In genomic region chr19:16184665-16185122, GRCh38 we compare ENCODE assay signal across 8 cellular contexts. TPM values are rescaled to one million over a fixed set of nuclear protein-coding genes. Genes with fewer than 3 reads are reported as not detected.
A peak's percentile ranks its signal among the peaks of the same experiment; 100 is the strongest.
DNase-seq lines count a peak whose midpoint lies in the region; ATAC-seq and TF ChIP-seq lines count a peak whose summit lies in the region.

No MANE protein-coding gene starts in this region.

- H3K36me3 ChIP-seq in ES-I3 (ENCODE audit: insufficient read depth, low read length) (peaks cover 6% of the 10 kb centered on the region), PC-3 (ENCODE audit: low read depth, low read length) (peaks cover 16% of the 10 kb centered on the region), trophoblast cell (ENCODE audit: control insufficient read depth in 1 of 2, insufficient read depth in 2 of 2, low read length in 2 of 2) (peaks cover 21% of the 10 kb centered on the region in 2 experiments)

- peak overlapping the region; percentile 21 for H2BK5ac ChIP-seq in trophoblast cell (ENCODE audit: low read depth, low read length, poor library complexity)

- H3K27me3 ChIP-seq in PC-3 (ENCODE audit: low read length) (no peaks in the 10 kb centered on the region), trophoblast cell (ENCODE audit: insufficient read depth, low read length) (no peaks in the 10 kb centered on the region)

- H3K4me1 ChIP-seq in ES-I3 (ENCODE audit: insufficient read depth, low read length): peaks cover 6% of the 10 kb centered on the region; the same call in 1 of the 2 replicates
- H3K4me1 ChIP-seq in PC-3 (ENCODE audit: insufficient read depth, low read length): peaks cover 17% of the 10 kb centered on the region
- peaks cover 3 to 7% of the 10 kb centered on the region in 2 experiments for H3K4me1 ChIP-seq in trophoblast cell (ENCODE audit: control insufficient read depth in 1 of 2, insufficient read depth in 2 of 2, low read length in 2 of 2)

- no peaks in the 10 kb centered on the region for H4K20me1 ChIP-seq in PC-3 (ENCODE audit: low read length)

- POLR2A ChIA-PET in PC-3 (lab: Charles Lee; ENCODE audit: unreplicated experiment): interaction anchor here (0.6 to 1.2 kb wide), 4 partner anchors 23 to 177 kb away, joined by 4 to 13 read pairs (median 5); no protein-coding TSS in a partner anchor

- H2BK120ac ChIP-seq in trophoblast cell (ENCODE audit: insufficient read depth, low read length, poor library complexity): no peak overlapping the region

- peak overlapping the region; percentile 100 for H4K12ac ChIP-seq in trophoblast cell (ENCODE audit: low read depth, low read length)

- peaks cover 7% of the 10 kb centered on the region for H3K79me1 ChIP-seq in trophoblast cell (ENCODE audit: low read length)

- CTCF ChIA-PET in PC-3 (lab: Charles Lee): interaction anchor here (0.6 to 1.6 kb wide), 6 partner anchors 13 to 159 kb away, joined by 3 to 11 read pairs (median 5); partner anchors contain the start of gene AP1M1

- peak overlapping the region; percentile 89 for H3K4ac ChIP-seq in trophoblast cell (ENCODE audit: low read depth, low read length)

- no peaks in the 10 kb centered on the region for H3K9me3 ChIP-seq in ES-I3 (ENCODE audit: control insufficient read depth, insufficient read depth, low read length)
- H3K9me3 ChIP-seq in PC-3 (ENCODE audit: low read length): no peaks in the 10 kb centered on the region
- H3K9me3 ChIP-seq in trophoblast cell (ENCODE audit: insufficient read depth, low read depth, low read length): no peaks in the 10 kb centered on the region

- H3K9ac ChIP-seq in ES-I3 (ENCODE audit: low read depth, low read length) (peak overlapping the region; percentile 49; the same call in 1 of the 2 replicates), PC-3 (ENCODE audit: low read length) (peak overlapping the region; percentile 47), trophoblast cell (ENCODE audit: low read length) (no peak overlapping the region)

- peaks cover 30% of the 10 kb centered on the region for H3K79me2 ChIP-seq in PC-3 (ENCODE audit: low read length)
- H3K79me2 ChIP-seq in trophoblast cell (ENCODE audit: control insufficient read depth, insufficient read depth, low read length, poor library complexity): no peaks in the 10 kb centered on the region

- H2AK5ac ChIP-seq in trophoblast cell (ENCODE audit: low read length): peak overlapping the region; percentile 77

- H3K18ac ChIP-seq in trophoblast cell (ENCODE audit: low read length): no peak overlapping the region

- BruUV-seq in PC-3 (replicated peaks; lab: Mats Ljungman, UMichigan): TSS peak; percentile 94

- H2AFZ ChIP-seq in PC-3 (ENCODE audit: low read length) (peak overlapping the region; percentile 76), trophoblast cell (ENCODE audit: insufficient read depth, low read length, poor library complexity) (peak overlapping the region; percentile 73)

- H3K4me2 ChIP-seq in PC-3 (ENCODE audit: low read length) (peak overlapping the region; percentile 84), trophoblast cell (ENCODE audit: low read length) (peak overlapping the region; percentile 58)

- DNase-seq in PC-3 (no peak), epithelial cell of proximal tubule (ENCODE audit: low read depth) (no peak), trophoblast cell (no peak), DMS 273 treated with DMSO at 0.1 percent for 48 hours (lab: John Stamatoyannopoulos, UW) (no peak), NCI-H2029 treated with DMSO at 0.1 percent for 48 hours (lab: John Stamatoyannopoulos, UW) (no peak)

- H3K4me3 ChIP-seq in PC-3 (ENCODE audit: low read length) (peak overlapping the region; percentile 89), epithelial cell of proximal tubule (ENCODE audit: low read depth, low read length) (peak overlapping the region; percentile 91), trophoblast cell (ENCODE audit: low read depth, low read length) (peak overlapping the region; percentile 41)

- H3K14ac ChIP-seq in trophoblast cell (ENCODE audit: low read length): peak overlapping the region; percentile 81

- peak overlapping the region; percentile 100 for H4K8ac ChIP-seq in trophoblast cell (ENCODE audit: low read depth, low read length)

- no peaks in the 10 kb centered on the region for H3F3A ChIP-seq in PC-3 (ENCODE audit: low read length, unreplicated experiment)

- no CpG with 5 or more reads among the region's 18 CpGs for WGBS in trophoblast cell (ENCODE audit: extremely low coverage, insufficient coverage, insufficient read length)

- peak overlapping the region; percentile 82 for H4K91ac ChIP-seq in trophoblast cell (ENCODE audit: low read depth, low read length)

- TF ChIP-seq CTCF in PC-3 (conservative IDR thresholded peaks at IDR 0.05; ENCODE audit: low read depth, low read length): no peak
- no peak for TF ChIP-seq CTCF in epithelial cell of proximal tubule (conservative IDR thresholded peaks at IDR 0.05; ENCODE audit: low read depth, low read length)

- H3K27ac ChIP-seq in PC-3 (ENCODE audit: low read length): no peak overlapping the region
- no peak overlapping the region for H3K27ac ChIP-seq in trophoblast cell (ENCODE audit: low read depth, low read length)

- intact Hi-C loops in PC-3 (cut with micrococcal nuclease): loop anchor here (1.0 kb wide), 3 partner anchors 73 to 143 kb away; partner anchors contain the start of gene RAB8A

- H3K9me2 ChIP-seq in PC-3 (replicated peaks; ENCODE audit: low read length): no peaks in the 10 kb centered on the region

- ATAC-seq in PC-3 (no peak), GM18520 (IDR thresholded peaks at IDR 0.05; ENCODE audit: unreplicated experiment) (no peak), GM21723 (IDR thresholded peaks at IDR 0.05; ENCODE audit: unreplicated experiment) (no peak)

- H2BK12ac ChIP-seq in trophoblast cell (ENCODE audit: low read length): peak overlapping the region; percentile 63

- H3K23ac ChIP-seq in trophoblast cell (ENCODE audit: low read length): no peak overlapping the region

RNA-seq across cellular contexts. Expression of gene FAM32A, which starts 0.5 kb away (rescaled TPM):
- 141 and 165 TPM in 2 replicates for total RNA-seq in PC-3 (2014; rRNA removed)
- 113 and 119 TPM in 2 replicates for total RNA-seq in epithelial cell of proximal tubule
- 74.9 and 77.0 TPM in 2 replicates for polyA plus RNA-seq in trophoblast cell (2013)

RNA-seq across cellular contexts. Expression of gene CIB3, which starts 11.4 kb away (rescaled TPM):
- 0.58 TPM in 1 of 2 replicates, not detected in the other for total RNA-seq in PC-3 (2014; rRNA removed)
- total RNA-seq in epithelial cell of proximal tubule: not detected in 2 replicates
- not detected in 2 replicates for polyA plus RNA-seq in trophoblast cell (2013)

RNA-seq across cellular contexts. Expression of gene AP1M1, which starts 13.0 kb away (rescaled TPM):
- total RNA-seq in PC-3 (2014; rRNA removed) (104 and 109 TPM in 2 replicates), epithelial cell of proximal tubule (105 and 126 TPM in 2 replicates)
- polyA plus RNA-seq in trophoblast cell (2013): 36.5 and 38.3 TPM in 2 replicates

RNA-seq across cellular contexts. Expression of gene HSH2D, which starts 41.2 kb away (rescaled TPM):
- total RNA-seq in PC-3 (2014; rRNA removed) (10.9 and 14.5 TPM in 2 replicates), epithelial cell of proximal tubule (0.92 and 1.8 TPM in 2 replicates)
- 0.10 and 0.17 TPM in 2 replicates for polyA plus RNA-seq in trophoblast cell (2013)

Comparison
In these comparisons a context has a peak if more than half of its experiments do, and no peak if none do; other contexts are left out.
1. H3K4me3 ChIP-seq: peak in every context shown above with its lines; median percentile 91 in epithelial cell of proximal tubule; 89 in PC-3; 41 in trophoblast cell.